Comparison of ENCODE assay signal across 17 cellular contexts in the genomic region with DNA sequence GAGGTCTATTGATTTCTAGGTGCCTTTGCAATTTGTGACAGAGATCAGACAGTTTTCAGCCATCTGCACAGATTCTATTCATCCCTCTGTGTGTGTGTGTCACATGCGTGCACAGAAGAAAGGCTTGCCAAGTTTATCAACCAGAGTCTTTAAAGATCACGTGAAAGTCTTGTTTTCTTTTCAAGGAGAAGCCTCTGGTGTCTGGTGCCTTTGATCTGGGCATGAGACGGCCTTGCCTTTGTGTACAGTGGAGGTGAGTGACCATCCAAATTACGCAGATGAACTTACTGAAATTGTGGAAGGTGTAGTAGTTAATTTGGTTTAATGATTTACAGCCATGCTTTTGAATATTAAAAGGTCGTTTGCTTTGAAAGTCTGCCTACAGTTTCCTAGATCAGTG.
A peak's percentile ranks its signal among the peaks of the same experiment; 100 is the strongest.
DNase-seq lines count a peak whose midpoint lies in the region; FAIRE-seq and TF ChIP-seq lines count a peak whose summit lies in the region.
"Had no signal": no experiment of that assay in that cellular context is flagged by ENCODE, and none has a peak within 500 bp of the region (broad histone marks: within the 10 kb centered on the region; RNA-seq: fewer than 3 reads in every experiment).

No MANE protein-coding gene starts in this region.

- H3K4me3 Mint-ChIP-seq in brain (peak overlapping the region in 1 of 5 experiments; percentile 0), mesothelial cell of epicardium (no peak overlapping the region)
- H3K4me3 Mint-ChIP-seq in activated T-cell treated with anti-CD3 and anti-CD28 coated beads, Interleukin-2, amount 50 U/mL, for 24 hours, result no peak overlapping the region

- no peaks in the 10 kb centered on the region for H3K27me3 ChIP-seq in small intestine (ENCODE audit: control insufficient read depth in 2 of 2, insufficient read depth in 2 of 2, low read length in 2 of 2)

- peak overlapping the region in 4 of 5 experiments; percentile 3 to 41 (median 5) for H3K27ac Mint-ChIP-seq in brain
- peak overlapping the region; percentile 58 for H3K27ac Mint-ChIP-seq in mesothelial cell of epicardium
- no peak overlapping the region for H3K27ac Mint-ChIP-seq in activated T-cell treated with anti-CD3 and anti-CD28 coated beads, Interleukin-2, amount 50 U/mL, for 24 hours

- H3K27me3 Mint-ChIP-seq in brain (peaks cover 5% of the 10 kb centered on the region), mesothelial cell of epicardium (ENCODE audit: low read depth) (no peaks in the 10 kb centered on the region)
- no peaks in the 10 kb centered on the region for H3K27me3 Mint-ChIP-seq in activated T-cell treated with anti-CD3 and anti-CD28 coated beads, Interleukin-2, amount 50 U/mL, for 24 hours

- FAIRE-seq in small intestine (lab: Jason Lieb, UNC), result no peak

- peak; percentile 9 for DNase-seq in SK-MEL-5 (ENCODE audit: low read depth, low spot score)
- DNase-seq in mesothelial cell of epicardium (ENCODE audit: low spot score in 2 of 2, unreplicated experiment in 2 of 2), result no peak
- peak; percentile 27 for DNase-seq in small intestine
- DNase-seq in posterior cingulate gyrus, result no peak
- no peak for DNase-seq in activated T-cell treated with anti-CD3 and anti-CD28 coated beads, Interleukin-2, amount 50 U/mL, for 24 hours
- DNase-seq in DMS79 (lab: John Stamatoyannopoulos, UW), result no peak
- DNase-seq: AML-193, DND-41, NCI-H1436, NCI-H2029 treated with DMSO at 0.1 percent for 48 hours, NCI-H510A treated with DMSO at 0.1 percent for 48 hours, NCI-H82, PC-3, RPMI8226, SHP77 treated with DMSO at 0.1 percent for 48 hours had no signal

- no peak overlapping the region for H3K27ac ChIP-seq in small intestine (ENCODE audit: low read depth in 1 of 2, low read length in 1 of 2)
- H3K27ac ChIP-seq: C4-2B had no signal

- H3K36me3 ChIP-seq in small intestine (ENCODE audit: control insufficient read depth in 2 of 2, insufficient read depth in 2 of 2, low read length in 2 of 2), result no peaks in the 10 kb centered on the region

- in situ Hi-C loops in SK-MEL-5 (cut with HindIII; ENCODE audit: low pct_unique_long_range_greater_than_20kb, low sequenced_read_pairs), result no loop called here

- peaks cover 0 to 2% of the 10 kb centered on the region in 2 donors for H3K4me1 ChIP-seq in small intestine (ENCODE audit: control insufficient read depth in 2 of 2, insufficient read depth in 1 of 2, low read depth in 1 of 2, low read length in 1 of 2)

- 8 to 46% (median 23%) methylated on average over 5 of the region's 5 CpGs for WGBS in small intestine, 3 donors

- H3K4me3 ChIP-seq in small intestine (ENCODE audit: low read depth in 1 of 2, low read length in 2 of 2), result no peak overlapping the region

- TF ChIP-seq CTCF in brain (conservative IDR thresholded peaks at IDR 0.05) (no peak), mesothelial cell of epicardium (IDR thresholded peaks at IDR 0.05; ENCODE audit: unreplicated experiment) (no peak)

- H3K9me3 Mint-ChIP-seq in brain, result peaks cover 15 to 26% (median 20%) of the 10 kb centered on the region in 5 experiments
- peaks cover 22% of the 10 kb centered on the region for H3K9me3 Mint-ChIP-seq in mesothelial cell of epicardium
- peaks cover 7% of the 10 kb centered on the region for H3K9me3 Mint-ChIP-seq in activated T-cell treated with anti-CD3 and anti-CD28 coated beads, Interleukin-2, amount 50 U/mL, for 24 hours

- no peaks in the 10 kb centered on the region for H3K9me3 ChIP-seq in small intestine (ENCODE audit: control insufficient read depth, low read depth)

- H3K4me1 Mint-ChIP-seq in brain (peaks cover 59% of the 10 kb centered on the region), mesothelial cell of epicardium (peaks cover 32% of the 10 kb centered on the region)
- no peaks in the 10 kb centered on the region for H3K4me1 Mint-ChIP-seq in activated T-cell treated with anti-CD3 and anti-CD28 coated beads, Interleukin-2, amount 50 U/mL, for 24 hours (ENCODE audit: low read depth)

- intact Hi-C loops in posterior cingulate gyrus (cut with DNase I), result no loop called here

- H3K36me3 Mint-ChIP-seq in brain (peaks cover 11% of the 10 kb centered on the region), mesothelial cell of epicardium (peaks cover 12% of the 10 kb centered on the region)
- no peaks in the 10 kb centered on the region for H3K36me3 Mint-ChIP-seq in activated T-cell treated with anti-CD3 and anti-CD28 coated beads, Interleukin-2, amount 50 U/mL, for 24 hours (ENCODE audit: low read depth)

Comparison
In these comparisons a context has a peak if more than half of its experiments do, and no peak if none do; other contexts are left out.
1. DNase-seq: peak in SK-MEL-5 (single experiment) and small intestine (single experiment); none in mesothelial cell of epicardium (0 of 2), posterior cingulate gyrus (0 of 10), activated T-cell treated with anti-CD3 and anti-CD28 coated beads, Interleukin-2, amount 50 U/mL, for 24 hours (single experiment) and DMS79 (single experiment).